5 cellular contexts compared by ENCODE assay signal in the genomic region with DNA sequence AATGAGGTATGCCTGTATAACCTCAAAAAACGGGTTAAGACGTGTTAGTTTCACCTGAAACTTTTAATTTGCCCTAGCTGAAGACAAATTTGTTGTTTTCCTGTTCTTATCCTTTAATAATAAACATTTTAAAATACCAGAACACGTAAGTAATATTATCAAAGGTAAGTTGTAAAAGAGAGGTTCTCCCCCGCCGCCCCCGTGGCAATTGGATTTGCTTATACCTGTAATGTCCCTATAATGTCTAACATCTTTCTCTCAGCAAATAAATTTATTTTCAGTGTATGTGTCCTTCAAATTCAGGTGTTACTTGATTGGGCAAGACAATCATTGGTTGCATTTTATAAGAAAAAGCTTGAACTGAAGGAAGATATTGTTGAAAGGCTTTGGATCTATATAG.
"Had no signal": no experiment of that assay in that cellular context is flagged by ENCODE, and none has a peak within 500 bp of the region (broad histone marks: within the 10 kb centered on the region; RNA-seq: fewer than 3 reads in every experiment).

No MANE protein-coding gene starts in this region.

- FAIRE-seq: G401.6, GM18507, GM19239 had no signal

- DNase-seq: GDM1, GF-D8 had no signal
